Comparison of ENCODE assay signal across 12 cellular contexts in the genomic region with DNA sequence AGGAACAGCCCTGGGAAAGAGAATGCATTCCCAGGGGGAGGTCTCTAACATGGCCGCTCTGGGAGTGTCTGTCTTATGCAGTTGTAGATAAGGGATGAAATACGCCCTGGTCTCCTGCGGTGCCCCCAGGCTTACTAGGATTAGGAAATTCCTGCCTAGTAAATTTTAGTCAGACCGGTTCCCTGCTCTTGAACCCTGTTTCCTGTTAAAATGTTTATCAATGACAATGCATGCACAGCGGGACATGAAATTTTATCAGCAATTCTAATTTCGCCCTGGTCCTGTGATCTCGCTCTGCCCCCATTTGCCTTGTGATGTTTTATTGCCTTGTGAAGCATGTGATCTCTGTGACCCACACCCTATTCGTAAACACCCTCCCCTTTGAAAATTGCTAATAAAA. TPM values are rescaled to one million over a fixed set of nuclear protein-coding genes. Genes with fewer than 3 reads are reported as not detected.
DNase-seq lines count a peak whose midpoint lies in the region; ATAC-seq and TF ChIP-seq lines count a peak whose summit lies in the region.
"Not testable (repeated sequence)": the region's sequence is repeated elsewhere in the genome, so short reads cannot be mapped to it uniquely, and the experiment has no call there.
"Had no signal": no experiment of that assay in that cellular context is flagged by ENCODE, and none has a peak within 500 bp of the region (broad histone marks: within the 10 kb centered on the region; RNA-seq: fewer than 3 reads in every experiment).

No MANE protein-coding gene starts in this region.

- not testable (repeated sequence) for H4K20me1 ChIP-seq in GM23338 (replicated peaks; ENCODE audit: insufficient read depth)

- not testable (repeated sequence) for H3K9me2 ChIP-seq in GM23338 (ENCODE audit: insufficient read depth)

- not testable (repeated sequence) for H3K4me3 Mint-ChIP-seq in GM23338, endodermal cell

- not testable (repeated sequence) for H3K18ac ChIP-seq in mesendoderm (ENCODE audit: low read length)

- H3K4ac ChIP-seq in mesendoderm (ENCODE audit: low read depth, low read length): not testable (repeated sequence)

- not testable (repeated sequence) for H2BK5ac ChIP-seq in mesendoderm (ENCODE audit: low read length)

- POLR2A ChIA-PET in A673 (lab: Charles Lee; ENCODE audit: low non-redundant PET); HEK293T (lab: Yijun Ruan, JAX): not testable (repeated sequence)

- not testable (repeated sequence) for H3K4me1 ChIP-seq in A673 (ENCODE audit: insufficient read depth, low read length, poor library complexity, severe bottlenecking); GM23338 (ENCODE audit: insufficient read depth); NT2/D1 (ENCODE audit: insufficient read depth, insufficient read length); endodermal cell (ENCODE audit: control insufficient read depth, insufficient read depth, low read length); mesendoderm (ENCODE audit: control insufficient read depth, low read depth, low read length)

- not testable (repeated sequence) for H3K27me3 Mint-ChIP-seq in GM23338 (ENCODE audit: insufficient read depth, low read depth, poor library complexity); endodermal cell (ENCODE audit: insufficient read depth)

- H2AFZ ChIP-seq in GM23338: not testable (repeated sequence)

- not testable (repeated sequence) for H3K9ac ChIP-seq in NT2/D1 (ENCODE audit: insufficient read length, low read depth); SK-N-MC (ENCODE audit: insufficient read length); endodermal cell (ENCODE audit: extremely low read depth, low read length, poor library complexity, severe bottlenecking); mesendoderm (ENCODE audit: low read length)

- DNase-seq in A673 (ENCODE audit: low spot score) (peak; percentile 54), GM23338 (ENCODE audit: low spot score) (peak; percentile 27), NT2/D1 (ENCODE audit: low read depth, low spot score) (peak; percentile 8), SK-N-MC (ENCODE audit: low read depth, low spot score) (peak; percentile 2), endodermal cell (peak; percentile 55), mesendoderm (peak; percentile 53)
- DNase-seq in HEK293T (ENCODE audit: extremely low spot score): not testable (repeated sequence)

- H3K9me3 Mint-ChIP-seq in GM23338 (peaks cover 46% of the 10 kb centered on the region), endodermal cell (peaks cover 52% of the 10 kb centered on the region)

- H3K9me3 ChIP-seq in A673 (ENCODE audit: low read depth, low read length, poor library complexity, severe bottlenecking) (peaks cover 31% of the 10 kb centered on the region), NT2/D1 (ENCODE audit: insufficient read depth, low read length) (peaks cover 16% of the 10 kb centered on the region), endodermal cell (ENCODE audit: control insufficient read depth, low read length) (peaks cover 60% of the 10 kb centered on the region)
- H3K9me3 ChIP-seq in SK-N-MC (ENCODE audit: low read depth, low read length): not testable (repeated sequence)

- BruUV-seq in A673 (replicated peaks; lab: Mats Ljungman, UMichigan): not testable (repeated sequence)

- not testable (repeated sequence) for H3K27ac ChIP-seq in A673 (ENCODE audit: low read depth, low read length, poor library complexity, severe bottlenecking); GM23338 (ENCODE audit: low read depth); SK-N-MC; endodermal cell (ENCODE audit: low read depth, low read length); mesendoderm (ENCODE audit: low read depth, low read length)

- intact Hi-C loops in A673 (cut with micrococcal nuclease; ENCODE audit: unreplicated experiment): not testable (repeated sequence)

- not testable (repeated sequence) for H3K79me1 ChIP-seq in mesendoderm (ENCODE audit: low read length)

- H3K4me1 Mint-ChIP-seq in GM23338, endodermal cell: not testable (repeated sequence)

- not testable (repeated sequence) for H3K27me3 ChIP-seq in A673 (replicated peaks; ENCODE audit: insufficient read depth, low read depth, low read length, poor library complexity); GM23338 (ENCODE audit: insufficient read depth); NT2/D1 (ENCODE audit: insufficient read depth, insufficient read length); endodermal cell (ENCODE audit: control insufficient read depth, insufficient read depth, low read length, poor library complexity, severe bottlenecking); mesendoderm (ENCODE audit: insufficient read depth, low read length, poor library complexity)

- CTCF ChIA-PET in A673 (lab: Charles Lee); HEK293T (lab: Yijun Ruan, JAX): not testable (repeated sequence)

- H3K79me2 ChIP-seq in GM23338 (replicated peaks; ENCODE audit: insufficient read depth); mesendoderm (ENCODE audit: control insufficient read depth, insufficient read depth, low read length): not testable (repeated sequence)

- not testable (repeated sequence) for ATAC-seq in GM23338

- not testable (repeated sequence) for H3K36me3 ChIP-seq in A673 (ENCODE audit: insufficient read depth, low read length, poor library complexity, severe bottlenecking); GM23338 (ENCODE audit: insufficient read depth); NT2/D1 (ENCODE audit: insufficient read depth, insufficient read length, low read length); SK-N-MC (ENCODE audit: insufficient read depth, low read length); mesendoderm (ENCODE audit: control insufficient read depth, insufficient read depth, low read length)
- peaks cover 19% of the 10 kb centered on the region for H3K36me3 ChIP-seq in endodermal cell (ENCODE audit: control insufficient read depth, insufficient read depth, low read length)

- not testable (repeated sequence) for H4K8ac ChIP-seq in mesendoderm (ENCODE audit: low read depth, low read length)

- not testable (repeated sequence) for H2AK5ac ChIP-seq in mesendoderm (ENCODE audit: low read length)

- not testable (repeated sequence) for H3K56ac ChIP-seq in mesendoderm (ENCODE audit: low read length)

- H3K4me3 ChIP-seq in A673 (ENCODE audit: low read depth, low read length, poor library complexity, severe bottlenecking); GM23338; NT2/D1 (ENCODE audit: insufficient read length, low read depth); SK-N-MC; endodermal cell (ENCODE audit: low read length); mesendoderm (ENCODE audit: low read length): not testable (repeated sequence)

- not testable (repeated sequence) for H3K27ac Mint-ChIP-seq in GM23338, endodermal cell

- not testable (repeated sequence) for H2BK15ac ChIP-seq in mesendoderm (replicated peaks; ENCODE audit: low read depth)

- H3K36me3 Mint-ChIP-seq in GM23338 (ENCODE audit: low read depth) (peaks cover 56% of the 10 kb centered on the region), endodermal cell (ENCODE audit: low read depth) (peaks cover 39% of the 10 kb centered on the region)

- H3K4me2 ChIP-seq in GM23338; mesendoderm (ENCODE audit: low read length): not testable (repeated sequence)

- H2BK120ac ChIP-seq in mesendoderm (ENCODE audit: low read depth, low read length): not testable (repeated sequence)

- not testable (repeated sequence) for H4K5ac ChIP-seq in mesendoderm (ENCODE audit: low read length)

- H3F3A ChIP-seq in GM23338 (replicated peaks; ENCODE audit: low read depth): not testable (repeated sequence)

- not testable (repeated sequence) for H3K23ac ChIP-seq in mesendoderm (ENCODE audit: low read length)

- not testable (repeated sequence) for TF ChIP-seq CTCF in A673 (conservative IDR thresholded peaks at IDR 0.05; ENCODE audit: low read depth, low read length); GM23338 (conservative IDR thresholded peaks at IDR 0.05; ENCODE audit: low read depth in 2 of 2); endodermal cell (conservative IDR thresholded peaks at IDR 0.05)

- 91 to 95% methylated on average over 3 to 8 of the region's 8 CpGs for WGBS in endodermal cell (ENCODE audit: insufficient coverage in 1 of 2, insufficient read length in 1 of 2), 2 experiments
- no CpG with 5 or more reads among the region's 8 CpGs for WGBS in mesendoderm (ENCODE audit: extremely low coverage, insufficient coverage, low lambda C conversion rate)

TF ChIP-seq in HEK293T, 16 proteins besides CTCF, POLR2A, EP300 and RAD21:
- 0 out of 2 replicates have a peak, but pooled peaks have one; percentile 17 for TF ChIP-seq FOXA1 (IDR thresholded peaks at IDR 0.05)
- peak; percentile 89 for TF ChIP-seq ARNT (IDR thresholded peaks at IDR 0.05)
- peak; percentile 92 for TF ChIP-seq CTBP1 (IDR thresholded peaks at IDR 0.05; ENCODE audit: borderline replicate concordance)
- peak; percentile 93 for TF ChIP-seq PKNOX1 (IDR thresholded peaks at IDR 0.05)

RNA-seq across cellular contexts. Expression of gene TP53AIP1, which starts 56.5 kb away (rescaled TPM):
- total RNA-seq in A673 (2021) (2.1 and 2.3 TPM in 2 replicates), endodermal cell (not detected)
- total RNA-seq in GM23338 (2014; rRNA removed; shearing (Covaris generic)): 0.07 TPM in 1 of 2 replicates, not detected in the other
- polyA plus RNA-seq in GM23338 (2016; fragmentation: Nextera tagmentation; extraction: Ambion mirVana): not detected in 2 replicates
- polyA plus RNA-seq in endodermal cell (2013, experiment 1 of 2): not detected
- 0.12 TPM for polyA plus RNA-seq in endodermal cell (2013, experiment 2 of 2)
- polyA plus RNA-seq in mesendoderm (2013, experiment 1 of 2): not detected
- polyA plus RNA-seq in mesendoderm (2013, experiment 2 of 2): 0.03 TPM
- total RNA-seq: CD8-positive, alpha-beta memory T cell; Daoy; H4; H9 had no signal
- polyA plus RNA-seq: CD14-positive monocyte; CD8-positive, alpha-beta memory T cell had no signal
